9 cellular contexts compared by ENCODE assay signal in the genomic region with DNA sequence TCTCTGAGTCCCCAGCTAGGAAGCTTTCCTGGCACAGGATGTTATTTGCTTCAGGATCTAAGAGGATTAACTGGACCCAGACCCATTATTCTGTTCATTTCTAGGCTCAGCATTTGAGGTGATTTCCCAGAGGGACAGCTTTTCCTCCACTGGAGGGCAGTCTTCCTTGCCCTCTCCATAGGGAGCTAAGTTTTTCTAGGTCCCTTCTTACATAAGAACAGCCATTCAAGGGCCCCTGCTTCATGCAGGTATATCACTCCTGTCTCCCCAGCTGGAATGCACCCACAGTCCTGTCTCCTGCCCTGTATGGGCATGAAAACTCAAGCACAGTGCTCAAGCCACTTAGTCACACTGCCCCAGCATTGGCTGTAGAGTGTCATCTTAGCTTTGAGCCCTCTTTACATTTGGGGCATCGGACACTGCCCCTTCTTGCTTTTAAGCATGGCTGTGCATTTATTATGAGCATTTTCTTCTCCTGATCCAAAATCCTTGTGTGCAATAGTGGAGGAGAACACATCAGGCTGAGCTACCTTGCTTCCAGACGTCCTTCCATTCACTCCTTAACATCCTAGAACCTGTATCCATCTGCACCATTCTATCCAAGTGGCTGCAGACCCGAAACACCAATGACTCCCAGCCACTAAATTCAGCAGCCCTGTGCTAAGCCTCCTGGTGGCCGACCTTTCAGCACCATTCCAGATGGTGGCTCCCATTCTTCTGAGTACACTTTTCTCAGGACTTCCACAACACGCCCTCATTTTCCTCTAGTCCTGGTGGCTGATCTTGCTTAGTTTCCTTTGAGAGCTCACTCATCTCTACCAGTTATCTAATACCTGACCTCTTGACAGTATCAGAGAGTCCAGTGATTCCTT.
A peak's percentile ranks its signal among the peaks of the same experiment; 100 is the strongest.
DNase-seq lines count a peak whose midpoint lies in the region; ATAC-seq, FAIRE-seq and TF ChIP-seq lines count a peak whose summit lies in the region.
"Had no signal": no experiment of that assay in that cellular context is flagged by ENCODE, and none has a peak within 500 bp of the region (broad histone marks: within the 10 kb centered on the region; RNA-seq: fewer than 3 reads in every experiment).

No MANE protein-coding gene starts in this region.

- H3K27ac ChIP-seq in A549 (no peak overlapping the region; a peak in 1 of 6 replicates), SK-N-SH (ENCODE audit: low read depth in 2 of 2, low read length in 1 of 2) (no peak overlapping the region)

- no peak overlapping the region for H3K9ac ChIP-seq in SK-N-SH

- no peak overlapping the region for H2AFZ ChIP-seq in SK-N-SH (ENCODE audit: low read depth)

- H3K36me3 ChIP-seq in SK-N-SH (replicated peaks in 1 of 2; ENCODE audit: control insufficient read depth in 1 of 2, insufficient read depth in 2 of 2, low read length in 1 of 2): no peaks in the 10 kb centered on the region

- H3K4me1 ChIP-seq in A549 (no peaks in the 10 kb centered on the region), SK-N-SH (ENCODE audit: control insufficient read depth in 1 of 2, insufficient read depth in 2 of 2, low read depth in 1 of 2, low read length in 1 of 2) (peaks cover 0 to 3% of the 10 kb centered on the region in 2 experiments; a peak in 1 of 4 replicates)

- no peaks in the 10 kb centered on the region for H3F3A ChIP-seq in SK-N-SH (replicated peaks; ENCODE audit: insufficient read depth)

- POLR2A ChIA-PET in A549 (lab: Yijun Ruan, JAX): no interaction called here
- POLR2A ChIA-PET in SK-N-SH (lab: Yijun Ruan, JAX): no interaction called here

- 55% methylated on average over 5 of the region's 5 CpGs for WGBS in A549 (ENCODE audit: missing lambda C conversion rate)
- WGBS in SK-N-SH (ENCODE audit: low lambda C conversion rate): 78% methylated on average over 5 of the region's 5 CpGs

- H4K20me1 ChIP-seq in SK-N-SH (ENCODE audit: insufficient read depth): no peaks in the 10 kb centered on the region

- peak in 1 of 2 experiments; percentile 35 for DNase-seq in A549 (ENCODE audit: low read depth in 1 of 2, low spot score in 1 of 2)
- DNase-seq in SK-N-SH: peak; percentile 27
- peak; percentile 67 for DNase-seq in iPS-NIHi7 (ENCODE audit: extremely low spot score)
- DNase-seq in UCSD-AML1 (lab: John Stamatoyannopoulos, UW; ENCODE audit: unreplicated experiment): no peak
- no peak for DNase-seq in stimulated activated naive CD4-positive, alpha-beta T cell treated with Interleukin-2 at 50 U/mL for 16 hours (lab: John Stamatoyannopoulos, UW)
- no peak for DNase-seq in Ammon's horn (ENCODE audit: low spot score)
- DNase-seq: activated CD8-positive, alpha-beta memory T cell treated with anti-CD3 and anti-CD28 coated beads, Interleukin-2, amount 50 U/mL, for 48 hours had no signal

- no peaks in the 10 kb centered on the region for H3K27me3 ChIP-seq in SK-N-SH (ENCODE audit: insufficient read depth)

- no peaks in the 10 kb centered on the region for H3K9me2 ChIP-seq in SK-N-SH

- H3K9me3 ChIP-seq in A549 (peaks cover 14% of the 10 kb centered on the region; the same call in 2 of the 3 replicates), SK-N-SH (peaks cover 7% of the 10 kb centered on the region)

- no peak overlapping the region for H3K4me2 ChIP-seq in A549
- no peak overlapping the region for H3K4me2 ChIP-seq in SK-N-SH

- TF ChIP-seq POLR2A in A549 (IDR thresholded peaks at IDR 0.05; ENCODE audit: low read length): no peak

- H3K79me2 ChIP-seq in SK-N-SH (ENCODE audit: insufficient read depth): no peaks in the 10 kb centered on the region

- no peak for FAIRE-seq in A549 (lab: Jason Lieb, UNC)

- TF ChIP-seq CTCF in A549 (IDR thresholded peaks at IDR 0.05) (peak; percentile 52), GM12875 (IDR thresholded peaks at IDR 0.05; ENCODE audit: borderline replicate concordance, insufficient read depth, low read depth, low read length) (peak; percentile 35; the same call in 1 of the 2 replicates), SK-N-SH (IDR thresholded peaks at IDR 0.05) (peak; percentile 49)

- no peak for TF ChIP-seq EP300 in A549 (IDR thresholded peaks at IDR 0.05)
- no peak for TF ChIP-seq EP300 in SK-N-SH (IDR thresholded peaks at IDR 0.05; ENCODE audit: borderline replicate concordance in 1 of 2, low read depth in 1 of 2, low read length in 1 of 2)

- no peak overlapping the region for H3K4me3 ChIP-seq in A549
- no peak overlapping the region for H3K4me3 ChIP-seq in GM12875 (ENCODE audit: low read depth, low read length)
- no peak overlapping the region for H3K4me3 ChIP-seq in SK-N-SH (ENCODE audit: low read depth in 2 of 2, low read length in 1 of 2)

- CTCF ChIA-PET in A549 (lab: Yijun Ruan, JAX): interaction anchor here (0.9 to 5.0 kb wide), 23 partner anchors 9 to 407 kb away, joined by 3 to 32 read pairs (median 5); a partner anchor contains a TSS
- CTCF ChIA-PET in SK-N-SH (lab: Yijun Ruan, JAX): interaction anchor here (0.5 to 2.5 kb wide), 23 partner anchors 9 to 406 kb away, joined by 3 to 10 read pairs (median 4); no protein-coding TSS in a partner anchor

- ATAC-seq in A549 (peak; percentile 68 to 80; a peak in 5 of 6 replicates), HG03457 (IDR thresholded peaks at IDR 0.05; ENCODE audit: unreplicated experiment) (no peak)

- TF ChIP-seq RAD21 in A549 (conservative IDR thresholded peaks at IDR 0.05 in 1 of 2, IDR thresholded peaks at IDR 0.05 in 1 of 2): peak; percentile 38 to 63; a peak in 4 of 5 replicates
- TF ChIP-seq RAD21 in SK-N-SH (IDR thresholded peaks at IDR 0.05; ENCODE audit: low read length): peak; percentile 61

TF ChIP-seq in A549, 52 proteins besides CTCF, POLR2A, EP300 and RAD21:
- TF ChIP-seq, protein P1, sequence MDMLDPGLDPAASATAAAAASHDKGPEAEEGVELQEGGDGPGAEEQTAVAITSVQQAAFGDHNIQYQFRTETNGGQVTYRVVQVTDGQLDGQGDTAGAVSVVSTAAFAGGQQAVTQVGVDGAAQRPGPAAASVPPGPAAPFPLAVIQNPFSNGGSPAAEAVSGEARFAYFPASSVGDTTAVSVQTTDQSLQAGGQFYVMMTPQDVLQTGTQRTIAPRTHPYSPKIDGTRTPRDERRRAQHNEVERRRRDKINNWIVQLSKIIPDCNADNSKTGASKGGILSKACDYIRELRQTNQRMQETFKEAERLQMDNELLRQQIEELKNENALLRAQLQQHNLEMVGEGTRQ (IDR thresholded peaks at IDR 0.05): no peak
- TF ChIP-seq SMC3 (IDR thresholded peaks at IDR 0.05): peak; percentile 44
TF ChIP-seq in A549: peak in this region for 1.

TF ChIP-seq in SK-N-SH, 30 proteins besides CTCF, POLR2A, EP300 and RAD21:
- TF ChIP-seq SMC3 (IDR thresholded peaks at IDR 0.05; ENCODE audit: low read depth, low read length): peak; percentile 47
- TF ChIP-seq EZH2phosphoT487 (IDR thresholded peaks at IDR 0.05; ENCODE audit: borderline replicate concordance, low read depth): no peak

Comparison
In these comparisons a context has a peak if more than half of its experiments do, and no peak if none do; other contexts are left out.
1. DNase-seq: peak in SK-N-SH (single experiment) and iPS-NIHi7 (single experiment); none in UCSD-AML1 (single experiment), stimulated activated naive CD4-positive, alpha-beta T cell treated with Interleukin-2 at 50 U/mL for 16 hours (single experiment) and Ammon's horn (single experiment).
2. Peak in every context shown above with its lines, with median percentiles within 50 percentile points of each other: CTCF ChIP-seq.